Comparison of ENCODE assay signal across 8 cellular contexts in the genomic region with DNA sequence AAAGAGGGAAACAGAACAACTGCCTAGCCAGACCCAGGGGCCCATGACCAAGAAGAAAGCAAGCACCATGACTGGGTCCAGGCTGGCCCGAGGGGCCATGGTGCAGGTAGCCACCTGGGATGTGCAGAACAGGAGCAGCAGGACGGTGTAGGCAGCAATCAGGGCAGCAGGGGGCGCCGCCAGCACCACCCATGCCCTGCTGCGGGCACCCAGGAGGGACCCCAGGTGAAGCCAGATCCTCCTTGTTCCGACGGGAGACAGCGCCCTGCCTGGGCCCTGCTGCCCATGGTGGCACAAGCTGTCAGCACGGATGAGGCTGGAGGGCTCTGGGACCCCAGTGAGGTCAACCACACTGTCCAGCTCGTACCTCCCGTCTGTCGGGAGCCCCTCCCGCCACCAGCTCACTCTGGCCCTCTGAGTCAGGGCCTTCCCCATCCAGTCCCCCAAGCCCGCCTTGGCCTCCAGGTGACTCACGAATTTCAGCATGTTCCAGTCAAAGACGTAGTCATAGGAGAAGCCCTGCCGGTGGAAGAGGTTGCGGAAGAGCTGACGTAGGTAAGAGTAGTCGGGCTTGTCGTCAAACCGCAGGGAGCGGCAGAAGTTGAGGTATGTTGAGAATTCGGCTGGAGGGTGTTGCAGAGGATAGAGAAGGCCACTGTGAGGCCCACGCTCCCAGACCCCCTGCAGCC. TPM values are rescaled to one million over a fixed set of nuclear protein-coding genes. Genes with fewer than 3 reads are reported as not detected.
DNase-seq lines count a peak whose midpoint lies in the region; ATAC-seq and TF ChIP-seq lines count a peak whose summit lies in the region.

No MANE protein-coding gene starts in this region.

- no peak overlapping the region for H3K27ac ChIP-seq in DOHH2 (ENCODE audit: low read depth, low read length)
- H3K27ac ChIP-seq in thyroid gland = no peak overlapping the region
- no peak overlapping the region for H3K27ac ChIP-seq in SJCRH30

- H3K27ac Mint-ChIP-seq in activated naive CD8-positive, alpha-beta T cell treated with anti-CD3 and anti-CD28 coated beads for 36 hours = no peak overlapping the region
- H3K27ac Mint-ChIP-seq in memory B cell = no peak overlapping the region

- H3K36me3 Mint-ChIP-seq in activated naive CD8-positive, alpha-beta T cell treated with anti-CD3 and anti-CD28 coated beads for 36 hours = peaks cover 13% of the 10 kb centered on the region
- peaks cover 22% of the 10 kb centered on the region for H3K36me3 Mint-ChIP-seq in memory B cell

- TF ChIP-seq POLR2A in thyroid gland (IDR thresholded peaks at IDR 0.05) = no peak

- DNase-seq in NCI-H226 (peak; percentile 57), memory B cell (ENCODE audit: low spot score in 2 of 2) (peak in 1 of 2 donors; percentile 39), NCI-H446 (lab: John Stamatoyannopoulos, UW) (no peak), thyroid gland (no peak), SJCRH30 (no peak)
- peak; percentile 48 for DNase-seq in activated naive CD8-positive, alpha-beta T cell treated with anti-CD3 and anti-CD28 coated beads for 36 hours

- no peaks in the 10 kb centered on the region for H3K4me1 ChIP-seq in DOHH2 (ENCODE audit: control insufficient read depth, low read length)
- H3K4me1 ChIP-seq in thyroid gland = peaks cover 18 to 24% of the 10 kb centered on the region in 2 donors
- H3K4me1 ChIP-seq in SJCRH30 = no peaks in the 10 kb centered on the region

- H3K9me2 ChIP-seq in DOHH2 (replicated peaks; ENCODE audit: control insufficient read depth, low read length) = no peaks in the 10 kb centered on the region

- H3K4me3 Mint-ChIP-seq in activated naive CD8-positive, alpha-beta T cell treated with anti-CD3 and anti-CD28 coated beads for 36 hours = no peak overlapping the region
- no peak overlapping the region for H3K4me3 Mint-ChIP-seq in memory B cell

- H3K4me3 ChIP-seq in DOHH2 (ENCODE audit: low read length) = no peak overlapping the region
- H3K4me3 ChIP-seq in thyroid gland (replicated peaks in 1 of 3) = no peak overlapping the region
- no peak overlapping the region for H3K4me3 ChIP-seq in SJCRH30

- H3K36me3 ChIP-seq in DOHH2 (ENCODE audit: control insufficient read depth, low read length) = peaks cover 92% of the 10 kb centered on the region
- peaks cover 85 to 86% of the 10 kb centered on the region in 2 donors for H3K36me3 ChIP-seq in thyroid gland
- peaks cover 66% of the 10 kb centered on the region for H3K36me3 ChIP-seq in SJCRH30

- no peaks in the 10 kb centered on the region for H3K9me3 ChIP-seq in DOHH2 (ENCODE audit: control insufficient read depth, insufficient read depth, low read length)
- no peaks in the 10 kb centered on the region for H3K9me3 ChIP-seq in thyroid gland
- H3K9me3 ChIP-seq in SJCRH30 (replicated peaks) = no peaks in the 10 kb centered on the region

- ATAC-seq in memory B cell (ENCODE audit: low read depth) (peak; percentile 74), HG03439 (IDR thresholded peaks at IDR 0.05; ENCODE audit: unreplicated experiment) (no peak)

- H3K4me1 Mint-ChIP-seq in activated naive CD8-positive, alpha-beta T cell treated with anti-CD3 and anti-CD28 coated beads for 36 hours = no peaks in the 10 kb centered on the region
- no peaks in the 10 kb centered on the region for H3K4me1 Mint-ChIP-seq in memory B cell

- H4K20me1 ChIP-seq in DOHH2 (ENCODE audit: control insufficient read depth, insufficient read depth, low read depth, low read length) = peaks cover 4% of the 10 kb centered on the region; the same call in 1 of the 2 replicates

- H3K9me3 Mint-ChIP-seq in activated naive CD8-positive, alpha-beta T cell treated with anti-CD3 and anti-CD28 coated beads for 36 hours = no peaks in the 10 kb centered on the region
- no peaks in the 10 kb centered on the region for H3K9me3 Mint-ChIP-seq in memory B cell

- H3K27me3 Mint-ChIP-seq in activated naive CD8-positive, alpha-beta T cell treated with anti-CD3 and anti-CD28 coated beads for 36 hours = no peaks in the 10 kb centered on the region
- no peaks in the 10 kb centered on the region for H3K27me3 Mint-ChIP-seq in memory B cell

- H3K4me2 ChIP-seq in DOHH2 (ENCODE audit: low read length) = no peak overlapping the region

- intact Hi-C loops in thyroid gland (cut with DNase I) = no loop called here

- TF ChIP-seq CTCF in DOHH2 (IDR thresholded peaks at IDR 0.05; ENCODE audit: low read depth, low read length, poor library complexity, severe bottlenecking) = peak; percentile 76
- peak in 1 of 6 experiments; percentile 6 for TF ChIP-seq CTCF in thyroid gland (IDR thresholded peaks at IDR 0.05)

- 93 to 94% methylated on average over 19 to 25 of the region's 25 CpGs for WGBS in thyroid gland, 2 donors

- no peaks in the 10 kb centered on the region for H3K27me3 ChIP-seq in DOHH2 (ENCODE audit: control insufficient read depth, low read length)
- no peaks in the 10 kb centered on the region for H3K27me3 ChIP-seq in thyroid gland
- no peaks in the 10 kb centered on the region for H3K27me3 ChIP-seq in SJCRH30

- H3F3A ChIP-seq in DOHH2 (ENCODE audit: control insufficient read depth, insufficient read depth) = no peaks in the 10 kb centered on the region

- peaks cover 8% of the 10 kb centered on the region for H3K79me2 ChIP-seq in DOHH2 (ENCODE audit: control insufficient read depth, low read length)

RNA-seq across cellular contexts. Expression of gene CSNK1E, which starts 18.8 kb away (rescaled TPM):
- total RNA-seq in activated naive CD8-positive, alpha-beta T cell treated with anti-CD3 and anti-CD28 coated beads for 36 hours = 100 to 1,000 TPM; 111 to 114 TPM
- total RNA-seq in thyroid gland = 10 to 100 TPM; 53.2 to 98.4 (median 69.5) TPM
- total RNA-seq in SJCRH30 (2014; rRNA removed; shearing (Covaris generic)) = 142 and 143 TPM in 2 replicates

RNA-seq across cellular contexts. Expression of gene TMEM184B, which starts 25.6 kb away (rescaled TPM):
- total RNA-seq in activated naive CD8-positive, alpha-beta T cell treated with anti-CD3 and anti-CD28 coated beads for 36 hours = 10 to 100 TPM; 18.2 to 20.0 TPM
- total RNA-seq in thyroid gland = 10 to 100 TPM; 42.9 to 92.2 (median 74.5) TPM
- total RNA-seq in SJCRH30 (2014; rRNA removed; shearing (Covaris generic)) = 16.9 and 18.7 TPM in 2 replicates

Comparison
In these comparisons a context has a peak if more than half of its experiments do, and no peak if none do; other contexts are left out.
1. DNase-seq: peak in NCI-H226 (single experiment) and activated naive CD8-positive, alpha-beta T cell treated with anti-CD3 and anti-CD28 coated beads for 36 hours (single experiment); none in NCI-H446 (0 of 2), thyroid gland (0 of 2) and SJCRH30 (0 of 2).